28 cellular contexts compared by ENCODE assay signal in genomic region chr11:1906146-1906545, GRCh38. TPM values are rescaled to one million over a fixed set of nuclear protein-coding genes. Genes with fewer than 3 reads are reported as not detected.
DNase-seq lines count a peak whose midpoint lies in the region; ATAC-seq and TF ChIP-seq lines count a peak whose summit lies in the region.
"Had no signal": no experiment of that assay in that cellular context is flagged by ENCODE, and none has a peak within 500 bp of the region (broad histone marks: within the 10 kb centered on the region; RNA-seq: fewer than 3 reads in every experiment).

No MANE protein-coding gene starts in this region.

- H3K27me3 Mint-ChIP-seq in endothelial cell (ENCODE audit: unreplicated experiment) (peaks cover 1% of the 10 kb centered on the region), nephron progenitor cell (ENCODE audit: low read depth, poor library complexity) (peaks cover 9% of the 10 kb centered on the region)
- H3K27me3 Mint-ChIP-seq: activated CD4-positive, alpha-beta T cell treated with anti-CD3 and anti-CD28 coated beads for 36 hours had no signal

- 25 to 52% methylated on average over 5 of the region's 5 CpGs for WGBS in heart right ventricle, 2 donors

- H3K4me1 ChIP-seq in heart right ventricle (peaks cover 3 to 50% (median 35%) of the 10 kb centered on the region in 9 donors), vagina (peaks cover 10% of the 10 kb centered on the region)
- H3K4me1 ChIP-seq: BE2C, thyroid gland had no signal

- H3K36me3 ChIP-seq in heart right ventricle (no peaks in the 10 kb centered on the region), vagina (no peaks in the 10 kb centered on the region)
- H3K36me3 ChIP-seq: BE2C, thyroid gland had no signal

- H3K27ac ChIP-seq in heart right ventricle = peak overlapping the region in 9 of 10 donors; percentile 21 to 88 (median 85)
- H3K27ac ChIP-seq in vagina = peak overlapping the region; percentile 34
- H3K27ac ChIP-seq: A549, GM23248, thyroid gland had no signal

- H3K4me3 Mint-ChIP-seq in endothelial cell (ENCODE audit: unreplicated experiment) = no peak overlapping the region
- no peak overlapping the region for H3K4me3 Mint-ChIP-seq in nephron progenitor cell
- H3K4me3 Mint-ChIP-seq: activated CD4-positive, alpha-beta T cell treated with anti-CD3 and anti-CD28 coated beads for 36 hours; activated naive CD4-positive, alpha-beta T cell treated with anti-CD3 and anti-CD28 coated beads for 36 hours had no signal

- no peaks in the 10 kb centered on the region for H3K27me3 ChIP-seq in heart right ventricle
- no peaks in the 10 kb centered on the region for H3K27me3 ChIP-seq in vagina
- H3K27me3 ChIP-seq: BE2C, thyroid gland had no signal

- H3K36me3 Mint-ChIP-seq in endothelial cell (ENCODE audit: low read depth, unreplicated experiment) (no peaks in the 10 kb centered on the region), nephron progenitor cell (ENCODE audit: low read depth) (no peaks in the 10 kb centered on the region)

- H3K9me3 Mint-ChIP-seq in endothelial cell (ENCODE audit: unreplicated experiment) = no peaks in the 10 kb centered on the region
- no peaks in the 10 kb centered on the region for H3K9me3 Mint-ChIP-seq in nephron progenitor cell
- H3K9me3 Mint-ChIP-seq: activated naive CD4-positive, alpha-beta T cell treated with anti-CD3 and anti-CD28 coated beads for 36 hours had no signal

- TF ChIP-seq POLR2A in vagina (IDR thresholded peaks at IDR 0.05) = no peak

- DNase-seq in heart right ventricle = no peak
- no peak for DNase-seq in left ventricle myocardium superior
- no peak for DNase-seq in endothelial cell (ENCODE audit: low spot score)
- no peak for DNase-seq in nephron progenitor cell
- no peak for DNase-seq in vagina (ENCODE audit: extremely low spot score in 2 of 2)
- DNase-seq in stimulated activated CD4-positive, alpha-beta T cell treated with anti-CD3 and anti-CD28 coated beads, Interleukin-4, amount 100 ng/mL, for 4 hours = no peak
- no peak for DNase-seq in DMS114 treated with DMSO at 0.1 percent for 48 hours (lab: John Stamatoyannopoulos, UW; ENCODE audit: unreplicated experiment)
- DNase-seq: activated CD4-positive, alpha-beta T cell treated with anti-CD3 and anti-CD28 coated beads for 36 hours; activated naive CD4-positive, alpha-beta T cell treated with anti-CD3 and anti-CD28 coated beads for 36 hours; activated T-cell treated with anti-CD3 and anti-CD28 coated beads, Interleukin-2, amount 50 U/mL, for 48 hours; BE2C; caudate nucleus; COR-L47; DMS79 treated with DMSO at 0.1 percent for 48 hours; GM23248; NCI-H2081; NCI-H446; OCI-M1; SHP77 treated with DMSO at 0.1 percent for 48 hours; small intestine; stimulated activated naive CD4-positive, alpha-beta T cell treated with Interleukin-2 at 50 U/mL for 16 hours; T-helper 1 cell; thyroid gland had no signal

- H3K27ac Mint-ChIP-seq in endothelial cell (ENCODE audit: unreplicated experiment) (peak overlapping the region; percentile 4), nephron progenitor cell (peak overlapping the region; percentile 27)
- H3K27ac Mint-ChIP-seq: activated CD4-positive, alpha-beta T cell treated with anti-CD3 and anti-CD28 coated beads for 36 hours; activated naive CD4-positive, alpha-beta T cell treated with anti-CD3 and anti-CD28 coated beads for 36 hours; progenitor cell of endocrine pancreas had no signal

- peaks cover 17% of the 10 kb centered on the region for H3K4me1 Mint-ChIP-seq in endothelial cell (ENCODE audit: unreplicated experiment)
- peaks cover 26% of the 10 kb centered on the region for H3K4me1 Mint-ChIP-seq in nephron progenitor cell
- H3K4me1 Mint-ChIP-seq: activated CD4-positive, alpha-beta T cell treated with anti-CD3 and anti-CD28 coated beads for 36 hours had no signal

- ATAC-seq in heart right ventricle (no peak), left ventricle myocardium superior (no peak), HG02970 (IDR thresholded peaks at IDR 0.05; ENCODE audit: low FRiP score, unreplicated experiment) (no peak)
- ATAC-seq: activated CD4-positive, alpha-beta T cell treated with anti-CD3 and anti-CD28 coated beads for 36 hours; left lobe of liver had no signal

- intact Hi-C loops in heart right ventricle (cut with DNase I) (no loop called here), left ventricle myocardium superior (cut with micrococcal nuclease) (no loop called here), vagina (cut with DNase I) (no loop called here)

- no peak for TF ChIP-seq CTCF in heart right ventricle (IDR thresholded peaks at IDR 0.05)
- TF ChIP-seq CTCF in endothelial cell (IDR thresholded peaks at IDR 0.05; ENCODE audit: unreplicated experiment) = no peak
- no peak for TF ChIP-seq CTCF in nephron progenitor cell (IDR thresholded peaks at IDR 0.05)
- no peak for TF ChIP-seq CTCF in vagina (IDR thresholded peaks at IDR 0.05)

- H3K4me3 ChIP-seq in heart right ventricle (no peak overlapping the region), vagina (no peak overlapping the region)
- H3K4me3 ChIP-seq: A549, GM23248, thyroid gland had no signal

- H3K9me3 ChIP-seq in heart right ventricle (no peaks in the 10 kb centered on the region), vagina (no peaks in the 10 kb centered on the region)
- H3K9me3 ChIP-seq: A549, BE2C, thyroid gland had no signal

RNA-seq across cellular contexts. Expression of gene TNNT3, which starts 13.4 kb away (rescaled TPM):
- 10 to 100 TPM; 12.5 to 49.9 (median 39.9) TPM for total RNA-seq in heart right ventricle
- 10 to 100 TPM; 45.7 to 48.5 TPM for polyA plus RNA-seq in heart right ventricle
- total RNA-seq in left ventricle myocardium superior = 46.1 TPM
- not detected for total RNA-seq in endothelial cell (ENCODE audit: unreplicated experiment)
- total RNA-seq in vagina = 20.4 TPM
- total RNA-seq: GM23248, left lobe of liver, progenitor cell of endocrine pancreas had no signal
- polyA plus RNA-seq: A549, GM23248, neural cell had no signal

RNA-seq across cellular contexts. Expression of gene PRR33, which starts 14.5 kb away (rescaled TPM):
- total RNA-seq in heart right ventricle (1 to 10 TPM; 2.3 to 4.9 (median 3.5) TPM), left ventricle myocardium superior (4.4 TPM), endothelial cell (ENCODE audit: unreplicated experiment) (not detected), vagina (not detected)
- polyA plus RNA-seq in heart right ventricle = 1 to 10 TPM in 1 of 2 donors, under 1 TPM in 1; 0.09 to 6.5 TPM
- total RNA-seq: GM23248, left lobe of liver, progenitor cell of endocrine pancreas, thyroid gland had no signal
- polyA plus RNA-seq: A549, GM23248, neural cell had no signal

RNA-seq across cellular contexts. Expression of gene MRPL23, which starts 41.0 kb away (rescaled TPM):
- total RNA-seq in heart right ventricle = 10 to 100 TPM; 45.9 to 95.8 (median 74.2) TPM
- 100 to 1,000 TPM; 225 to 356 TPM for polyA plus RNA-seq in heart right ventricle
- 102 TPM for total RNA-seq in left ventricle myocardium superior
- 29.2 TPM for total RNA-seq in endothelial cell (ENCODE audit: unreplicated experiment)
- 148 TPM for total RNA-seq in vagina

RNA-seq across cellular contexts. Expression of gene LSP1, which starts 53.3 kb away (rescaled TPM):
- total RNA-seq in heart right ventricle = 10 to 100 TPM; 16.0 to 57.2 (median 20.8) TPM
- polyA plus RNA-seq in heart right ventricle = 10 to 100 TPM; 21.3 to 21.5 TPM
- total RNA-seq in left ventricle myocardium superior = 22.9 TPM
- not detected for total RNA-seq in endothelial cell (ENCODE audit: unreplicated experiment)
- total RNA-seq in vagina = 32.7 TPM
- total RNA-seq: GM23248, progenitor cell of endocrine pancreas had no signal
- polyA plus RNA-seq: neural cell had no signal

Comparison
In these comparisons a context has a peak if more than half of its experiments do, and no peak if none do; other contexts are left out.
1. RNA of gene TNNT3, which starts 13.4 kb away (total RNA-seq): 46.1 TPM in left ventricle myocardium superior (single experiment), 12.5 to 49.9 TPM in heart right ventricle and 20.4 TPM in vagina (single experiment); not detected in endothelial cell (single experiment); every median in the first group is over 10 times any median in the second.